12 cellular contexts compared by ENCODE assay signal in genomic region chr6:63267046-63267445, GRCh38. TPM values are rescaled to one million over a fixed set of nuclear protein-coding genes. Genes with fewer than 3 reads are reported as not detected.
"Had no signal": no experiment of that assay in that cellular context is flagged by ENCODE, and none has a peak within 500 bp of the region (broad histone marks: within the 10 kb centered on the region; RNA-seq: fewer than 3 reads in every experiment).

No MANE protein-coding gene starts in this region.

- ATAC-seq: HCT116, HepG2 had no signal

- H3K9me3 Mint-ChIP-seq: HFFc6, IgD-negative memory B cell had no signal

- H3K27me3 Mint-ChIP-seq: IgD-negative memory B cell had no signal

- DNase-seq: GM23248, GOT3, H7, HFFc6, KBM-7 had no signal

- H3K4me1 Mint-ChIP-seq: IgD-negative memory B cell had no signal

- H3K36me3 ChIP-seq: HAP-1 had no signal

- H3K27ac Mint-ChIP-seq: HFFc6, IgD-negative memory B cell had no signal

- H3K36me3 Mint-ChIP-seq: IgD-negative memory B cell had no signal

- H3K9ac ChIP-seq: GM23248, KMS-11 had no signal

- H3K9me3 ChIP-seq: HAP-1 had no signal

- H3K4me3 Mint-ChIP-seq: HFFc6, IgD-negative memory B cell had no signal

- H3K27ac ChIP-seq: GM23248, KMS-11 had no signal

- H3K4me1 ChIP-seq: HAP-1 had no signal

- H3K4me3 ChIP-seq: GM23248, HAP-1 had no signal

RNA-seq across cellular contexts. Expression of gene LGSN, which starts 52.7 kb away (rescaled TPM):
- total RNA-seq: GM23248, H4, HFFc6, HT-29 had no signal
